In genomic region chr1:3013371-3014038, GRCh38 we compare ENCODE assay signal across 17 cellular contexts. TPM values are rescaled to one million over a fixed set of nuclear protein-coding genes. Genes with fewer than 3 reads are reported as not detected.
"Had no signal": no experiment of that assay in that cellular context is flagged by ENCODE, and none has a peak within 500 bp of the region (broad histone marks: within the 10 kb centered on the region; RNA-seq: fewer than 3 reads in every experiment).

No MANE protein-coding gene starts in this region.

- H3K27ac Mint-ChIP-seq: activated B cell treated with CpG ODN at 0.5 μM for 24 hours; stimulated activated naive B cell treated with anti-CD40 and anti-IgM and Interleukin-4, amounts not matched to agents 10 μg/mL and 1 μg/mL and 100 μg/mL, for 72 hours had no signal

- H3K4me3 Mint-ChIP-seq: activated B cell treated with CpG ODN at 0.5 μM for 24 hours; neural crest cell; stimulated activated naive B cell treated with anti-CD40 and anti-IgM and Interleukin-4, amounts not matched to agents 10 μg/mL and 1 μg/mL and 100 μg/mL, for 72 hours had no signal

- H3K27ac ChIP-seq: gastroesophageal sphincter, heart right ventricle, vagina had no signal

- DNase-seq: activated B cell treated with CpG ODN at 0.5 μM for 24 hours; activated CD4-positive, alpha-beta T cell treated with anti-CD3 and anti-CD28 coated beads for 48 hours; activated CD8-positive, alpha-beta memory T cell treated with anti-CD3 and anti-CD28 coated beads, Interleukin-2, amount 50 U/mL, for 48 hours; heart right ventricle; stimulated activated CD4-positive, alpha-beta T cell treated with anti-CD3 and anti-CD28 coated beads, Interleukin-2, amount 100 ng/mL, for 48 hours; stimulated activated naive B cell treated with anti-CD40 and anti-IgM and Interleukin-4, amounts not matched to agents 10 μg/mL and 1 μg/mL and 100 μg/mL, for 72 hours; T-helper 2 cell had no signal

- H3K9me3 Mint-ChIP-seq: activated B cell treated with CpG ODN at 0.5 μM for 24 hours, neural crest cell had no signal

- ATAC-seq: gastroesophageal sphincter had no signal

- H3K9me3 ChIP-seq: pancreas, vagina had no signal

- H3K36me3 ChIP-seq: gastroesophageal sphincter, heart right ventricle, pancreas, tibial nerve, vagina had no signal

- H3K4me3 ChIP-seq: gastroesophageal sphincter, heart right ventricle, pancreas, vagina had no signal

- H3K4me1 Mint-ChIP-seq: neural crest cell had no signal

- H3K4me1 ChIP-seq: vagina had no signal

- H3K27me3 ChIP-seq: pancreas, vagina had no signal

RNA-seq across cellular contexts. Expression of gene ACTRT2, which starts 7.8 kb away (rescaled TPM):
- total RNA-seq: activated B cell treated with CpG ODN at 0.5 μM for 24 hours, gastroesophageal sphincter, heart right ventricle, left lobe of liver, neural crest cell, pancreas, renal cortical epithelial cell, subcutaneous adipose tissue, tibial nerve, vagina had no signal
- polyA plus RNA-seq: adipose tissue, esophagus, heart right ventricle, pancreas had no signal

RNA-seq across cellular contexts. Expression of gene PRDM16, which starts 55.5 kb away (rescaled TPM):
- total RNA-seq: activated B cell treated with CpG ODN at 0.5 μM for 24 hours had no signal
